In genomic region chr1:185158806-185159205, GRCh38 we compare ENCODE assay signal across 11 cellular contexts. TPM values are rescaled to one million over a fixed set of nuclear protein-coding genes. Genes with fewer than 3 reads are reported as not detected.
A peak's percentile ranks its signal among the peaks of the same experiment; 100 is the strongest.
DNase-seq lines count a peak whose midpoint lies in the region; ATAC-seq, FAIRE-seq and TF ChIP-seq lines count a peak whose summit lies in the region.
"Had no signal": no experiment of that assay in that cellular context is flagged by ENCODE, and none has a peak within 500 bp of the region (broad histone marks: within the 10 kb centered on the region; RNA-seq: fewer than 3 reads in every experiment).

No MANE protein-coding gene starts in this region.

- H3K36me3 ChIP-seq in endodermal cell (ENCODE audit: control insufficient read depth, insufficient read depth, low read length) (peaks cover 11% of the 10 kb centered on the region), small intestine (ENCODE audit: control insufficient read depth in 2 of 2, insufficient read depth in 2 of 2, low read length in 2 of 2) (peaks cover 0 to 5% of the 10 kb centered on the region in 2 donors), upper lobe of left lung (peaks cover 0 to 14% (median 0%) of the 10 kb centered on the region in 4 donors)
- H3K36me3 ChIP-seq: SJSA1 had no signal

- DNase-seq in activated T-cell treated with anti-CD3 and anti-CD28 coated beads, Interleukin-2, amount 50 U/mL, for 72 hours = no peak
- DNase-seq in activated T-cell treated with anti-CD3 and anti-CD28 coated beads for 4 hours = no peak
- peak; percentile 43 for DNase-seq in NCI-H69 (lab: John Stamatoyannopoulos, UW)
- no peak for DNase-seq in endodermal cell
- peak; percentile 27 for DNase-seq in small intestine
- DNase-seq in ACHN = no peak
- no peak for DNase-seq in upper lobe of left lung
- DNase-seq: GOT3 had no signal

- peak overlapping the region; percentile 98 to 100 for H3K4me3 Mint-ChIP-seq in activated T-cell treated with anti-CD3 and anti-CD28 coated beads, Interleukin-2, amount 50 U/mL, for 72 hours
- H3K4me3 Mint-ChIP-seq in endodermal cell = peak overlapping the region; percentile 87

- H3K36me3 Mint-ChIP-seq in activated T-cell treated with anti-CD3 and anti-CD28 coated beads, Interleukin-2, amount 50 U/mL, for 72 hours (ENCODE audit: insufficient read depth in 2 of 2) = peaks cover 0 to 3% of the 10 kb centered on the region in 2 donors
- peaks cover 17% of the 10 kb centered on the region for H3K36me3 Mint-ChIP-seq in endodermal cell (ENCODE audit: low read depth)

- peaks cover 43% of the 10 kb centered on the region for H3K4me1 Mint-ChIP-seq in activated T-cell treated with anti-CD3 and anti-CD28 coated beads, Interleukin-2, amount 50 U/mL, for 72 hours (ENCODE audit: low read depth)
- H3K4me1 Mint-ChIP-seq in endodermal cell = peaks cover 17% of the 10 kb centered on the region

- H3K27ac ChIP-seq in endodermal cell (ENCODE audit: low read depth, low read length) (no peak overlapping the region), small intestine (ENCODE audit: low read depth in 1 of 2, low read length in 1 of 2) (no peak overlapping the region), upper lobe of left lung (no peak overlapping the region)
- H3K27ac ChIP-seq: SJSA1 had no signal

- no peaks in the 10 kb centered on the region for H3K4me1 ChIP-seq in endodermal cell (ENCODE audit: control insufficient read depth, insufficient read depth, low read length)
- peaks cover 0 to 5% of the 10 kb centered on the region in 2 donors for H3K4me1 ChIP-seq in small intestine (ENCODE audit: control insufficient read depth in 2 of 2, insufficient read depth in 1 of 2, low read depth in 1 of 2, low read length in 1 of 2)
- H3K4me1 ChIP-seq in upper lobe of left lung = peaks cover 10 to 26% (median 20%) of the 10 kb centered on the region in 4 donors

- no peaks in the 10 kb centered on the region for H3K27me3 Mint-ChIP-seq in activated T-cell treated with anti-CD3 and anti-CD28 coated beads, Interleukin-2, amount 50 U/mL, for 72 hours (ENCODE audit: low read depth)
- no peaks in the 10 kb centered on the region for H3K27me3 Mint-ChIP-seq in endodermal cell (ENCODE audit: insufficient read depth)

- H3K27ac Mint-ChIP-seq in activated T-cell treated with anti-CD3 and anti-CD28 coated beads, Interleukin-2, amount 50 U/mL, for 72 hours = no peak overlapping the region
- H3K27ac Mint-ChIP-seq in endodermal cell = no peak overlapping the region

- in situ Hi-C loops in ACHN (cut with HindIII; ENCODE audit: low pct_ligation_motif_present, low pct_unique_long_range_greater_than_20kb, low sequenced_read_pairs) = loop anchor here (25.0 kb wide), 1 partner anchor 347 kb away; no protein-coding TSS in a partner anchor

- H3K4me3 ChIP-seq in endodermal cell (ENCODE audit: low read length) (no peak overlapping the region), small intestine (ENCODE audit: low read depth in 1 of 2, low read length in 2 of 2) (no peak overlapping the region), upper lobe of left lung (no peak overlapping the region)
- H3K4me3 ChIP-seq: mucosa of descending colon had no signal

- no peaks in the 10 kb centered on the region for H3K9me3 ChIP-seq in endodermal cell (ENCODE audit: control insufficient read depth, low read length)
- no peaks in the 10 kb centered on the region for H3K9me3 ChIP-seq in small intestine (ENCODE audit: control insufficient read depth, low read depth)
- no peaks in the 10 kb centered on the region for H3K9me3 ChIP-seq in upper lobe of left lung
- H3K9me3 ChIP-seq: mucosa of descending colon, SJSA1 had no signal

- WGBS in endodermal cell (ENCODE audit: insufficient coverage in 1 of 2, insufficient read length in 1 of 2), 2 experiments = 86 to 91% methylated on average over 1 to 2 of the region's 2 CpGs
- 34 to 63% (median 57%) methylated on average over 2 of the region's 2 CpGs for WGBS in small intestine, 3 donors
- 73 to 90% methylated on average over 2 of the region's 2 CpGs for WGBS in upper lobe of left lung, 2 donors

- FAIRE-seq in small intestine (lab: Jason Lieb, UNC) = no peak

- no peak for TF ChIP-seq EP300 in upper lobe of left lung (IDR thresholded peaks at IDR 0.05)

- ATAC-seq in activated T-cell treated with anti-CD3 and anti-CD28 coated beads, Interleukin-2, amount 50 U/mL, for 72 hours (replicated peaks in 1 of 2) = no peak
- ATAC-seq in GM18867 (IDR thresholded peaks at IDR 0.05; ENCODE audit: unreplicated experiment) (no peak), upper lobe of left lung (ENCODE audit: low FRiP score in 2 of 2) (no peak)
- ATAC-seq: mucosa of descending colon had no signal

- TF ChIP-seq POLR2A in upper lobe of left lung (IDR thresholded peaks at IDR 0.05) = no peak

- H3K9ac ChIP-seq in endodermal cell (ENCODE audit: extremely low read depth, low read length, poor library complexity, severe bottlenecking) = no peak overlapping the region

- TF ChIP-seq CTCF in endodermal cell (conservative IDR thresholded peaks at IDR 0.05) (no peak), upper lobe of left lung (IDR thresholded peaks at IDR 0.05) (no peak)

- H3K9me3 Mint-ChIP-seq in activated T-cell treated with anti-CD3 and anti-CD28 coated beads, Interleukin-2, amount 50 U/mL, for 72 hours = no peaks in the 10 kb centered on the region
- H3K9me3 Mint-ChIP-seq in endodermal cell = no peaks in the 10 kb centered on the region

- no peaks in the 10 kb centered on the region for H3K27me3 ChIP-seq in endodermal cell (ENCODE audit: control insufficient read depth, insufficient read depth, low read length, poor library complexity, severe bottlenecking)
- no peaks in the 10 kb centered on the region for H3K27me3 ChIP-seq in small intestine (ENCODE audit: control insufficient read depth in 2 of 2, insufficient read depth in 2 of 2, low read length in 2 of 2)
- no peaks in the 10 kb centered on the region for H3K27me3 ChIP-seq in upper lobe of left lung
- H3K27me3 ChIP-seq: SJSA1 had no signal

RNA-seq across cellular contexts. Expression of gene SWT1, which starts 1.8 kb away (rescaled TPM):
- total RNA-seq in activated T-cell treated with anti-CD3 and anti-CD28 coated beads, Interleukin-2, amount 50 U/mL, for 72 hours = 1 to 10 TPM; 5.9 to 6.1 TPM
- total RNA-seq in endodermal cell = 10 to 100 TPM in 1 of 2 donors, 1 to 10 TPM in 1; 9.7 to 13.4 TPM
- 7.8 TPM for polyA plus RNA-seq in endodermal cell (2013, experiment 1 of 2)
- 8.3 TPM for polyA plus RNA-seq in endodermal cell (2013, experiment 2 of 2)
- polyA plus RNA-seq in small intestine = 1 to 10 TPM; 2.4 to 5.1 (median 3.2) TPM
- 10 to 100 TPM in 2 of 6 donors, 1 to 10 TPM in 4; 3.1 to 15.7 (median 6.0) TPM for total RNA-seq in upper lobe of left lung

RNA-seq across cellular contexts. Expression of gene TRMT1L, which starts 2.1 kb away (rescaled TPM):
- 10 to 100 TPM; 19.7 to 26.3 TPM for total RNA-seq in activated T-cell treated with anti-CD3 and anti-CD28 coated beads, Interleukin-2, amount 50 U/mL, for 72 hours
- 10 to 100 TPM; 23.8 to 33.4 TPM for total RNA-seq in endodermal cell
- 12.3 TPM for polyA plus RNA-seq in endodermal cell (2013, experiment 1 of 2)
- 14.6 TPM for polyA plus RNA-seq in endodermal cell (2013, experiment 2 of 2)
- 10 to 100 TPM in 1 of 3 donors, 1 to 10 TPM in 2; 5.4 to 11.0 (median 9.2) TPM for polyA plus RNA-seq in small intestine
- 10 to 100 TPM in 4 of 6 donors, 1 to 10 TPM in 2; 7.3 to 42.2 (median 13.6) TPM for total RNA-seq in upper lobe of left lung

Comparison
In these comparisons a context has a peak if more than half of its experiments do, and no peak if none do; other contexts are left out.
1. DNase-seq: peak in NCI-H69 (single experiment) and small intestine (single experiment); none in activated T-cell treated with anti-CD3 and anti-CD28 coated beads, Interleukin-2, amount 50 U/mL, for 72 hours (0 of 2), activated T-cell treated with anti-CD3 and anti-CD28 coated beads for 4 hours (single experiment), endodermal cell (single experiment), ACHN (single experiment) and upper lobe of left lung (0 of 2).